33 cellular contexts compared by ENCODE assay signal in the genomic region with DNA sequence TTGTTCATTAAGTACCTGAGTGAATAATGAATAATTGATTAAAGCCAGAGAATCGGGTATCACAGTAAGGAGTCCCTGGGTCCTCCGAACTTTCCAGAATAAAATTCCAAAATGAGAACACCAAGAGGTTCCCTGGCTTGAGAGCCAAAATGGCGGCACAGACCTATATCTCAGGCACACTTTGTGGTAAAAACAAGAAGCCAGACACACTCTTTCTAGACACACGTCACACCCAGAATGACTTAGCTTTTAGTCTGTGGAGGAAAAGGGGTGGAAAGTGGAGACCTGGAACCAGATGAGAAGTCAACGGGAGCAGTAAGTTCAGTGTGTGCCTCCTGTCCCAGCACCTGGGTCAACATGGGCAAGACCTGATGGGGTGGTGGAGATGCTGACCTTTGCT. TPM values are rescaled to one million over a fixed set of nuclear protein-coding genes. Genes with fewer than 3 reads are reported as not detected.
A peak's percentile ranks its signal among the peaks of the same experiment; 100 is the strongest.
DNase-seq lines count a peak whose midpoint lies in the region; ATAC-seq and TF ChIP-seq lines count a peak whose summit lies in the region.
"Had no signal": no experiment of that assay in that cellular context is flagged by ENCODE, and none has a peak within 500 bp of the region (broad histone marks: within the 10 kb centered on the region; RNA-seq: fewer than 3 reads in every experiment).

No MANE protein-coding gene starts in this region.

- no peaks in the 10 kb centered on the region for H4K20me1 ChIP-seq in H9 (ENCODE audit: control insufficient read depth, insufficient read depth, insufficient read length)

- peak overlapping the region; percentile 17 for H3K27ac Mint-ChIP-seq in activated naive CD4-positive, alpha-beta T cell treated with anti-CD3 and anti-CD28 coated beads, Interleukin-2, amount 10 ng/mL, durations not matched to agents 7 days and 5 days
- peak overlapping the region in 2 of 3 experiments; percentile 66 to 87; a peak in 3 of 7 replicates for H3K27ac Mint-ChIP-seq in H9
- H3K27ac Mint-ChIP-seq in effector memory CD8-positive, alpha-beta T cell: peak overlapping the region; percentile 50 to 80
- H3K27ac Mint-ChIP-seq: activated CD4-positive, alpha-beta memory T cell treated with anti-CD3 and anti-CD28 coated beads for 36 hours; brain; T-helper 17 cell had no signal

- H2AK5ac ChIP-seq in H9 (ENCODE audit: insufficient read length, low read length): no peak overlapping the region

- no peak overlapping the region for H2BK12ac ChIP-seq in H9 (ENCODE audit: insufficient read length, low read depth, low read length)

- no peaks in the 10 kb centered on the region for H3K79me2 ChIP-seq in H9 (ENCODE audit: insufficient read depth, low read length)

- DNase-seq in activated naive CD4-positive, alpha-beta T cell treated with anti-CD3 and anti-CD28 coated beads, Interleukin-2, amount 10 ng/mL, durations not matched to agents 7 days and 5 days: no peak
- no peak for DNase-seq in activated naive CD4-positive, alpha-beta T cell (lab: John Stamatoyannopoulos, UW)
- DNase-seq in H9: no peak
- DNase-seq in effector memory CD8-positive, alpha-beta T cell: no peak
- DNase-seq in OCI-M1 (lab: John Stamatoyannopoulos, UW): no peak
- DNase-seq: activated CD4-positive, alpha-beta memory T cell treated with anti-CD3 and anti-CD28 coated beads for 36 hours; activated CD4-positive, alpha-beta T cell treated with anti-CD3 and anti-CD28 coated beads for 1 hour; activated effector memory CD4-positive, alpha-beta T cell treated with Interleukin-2 at 50 U/mL for 16 hours; DMS153; dorsolateral prefrontal cortex; foreskin melanocyte; H7; IMR-90; left cardiac atrium; mucosa of descending colon; NCI-H1092; NCI-H1694; NCI-H446; NCI-H748 treated with DMSO at 0.1 percent for 48 hours; Right ventricle myocardium superior; stimulated activated CD4-positive, alpha-beta T cell treated with anti-CD3 and anti-CD28 coated beads, Interleukin-2, amount 100 ng/mL, for 24 hours; stomach; T-helper 17 cell had no signal

- no peak overlapping the region for H3T11ph ChIP-seq in H9 (ENCODE audit: low read length)

- no peak for TF ChIP-seq CTCF in H9 (conservative IDR thresholded peaks at IDR 0.05)
- no peak for TF ChIP-seq CTCF in neutrophil (IDR thresholded peaks at IDR 0.05)

- H2BK120ac ChIP-seq in H9 (ENCODE audit: low read depth, low read length, poor library complexity, severe bottlenecking): no peak overlapping the region

- H3K9me3 ChIP-seq in H9 (ENCODE audit: control insufficient read depth, low read depth, low read length) (no peaks in the 10 kb centered on the region), neutrophil (no peaks in the 10 kb centered on the region)
- H3K9me3 ChIP-seq: mucosa of descending colon, right atrium auricular region, stomach, vagina had no signal

- H3K4me3 ChIP-seq in neutrophil (ENCODE audit: low read depth in 1 of 2, low read length in 1 of 2): no peak overlapping the region
- H3K4me3 ChIP-seq: GM12878, mucosa of descending colon, right atrium auricular region had no signal

- H3K27ac ChIP-seq in H9 (ENCODE audit: insufficient read length, low read depth, low read length): no peak overlapping the region
- H3K27ac ChIP-seq in neutrophil: peak overlapping the region; percentile 72
- H3K27ac ChIP-seq: dorsolateral prefrontal cortex, right atrium auricular region, stomach, vagina had no signal

- no peak overlapping the region for H2AFZ ChIP-seq in H9 (ENCODE audit: low read length)

- H3K27me3 ChIP-seq in H9 (ENCODE audit: insufficient read depth, low read length): no peaks in the 10 kb centered on the region
- H3K27me3 ChIP-seq in neutrophil: no peaks in the 10 kb centered on the region
- H3K27me3 ChIP-seq: dorsolateral prefrontal cortex, right atrium auricular region, stomach, vagina had no signal

- peaks cover 12% of the 10 kb centered on the region for H3K4me1 Mint-ChIP-seq in activated naive CD4-positive, alpha-beta T cell treated with anti-CD3 and anti-CD28 coated beads, Interleukin-2, amount 10 ng/mL, durations not matched to agents 7 days and 5 days
- peaks cover 32 to 37% of the 10 kb centered on the region in 2 experiments for H3K4me1 Mint-ChIP-seq in H9
- peaks cover 16% of the 10 kb centered on the region in 2 donors for H3K4me1 Mint-ChIP-seq in effector memory CD8-positive, alpha-beta T cell (ENCODE audit: low read depth in 2 of 2)
- H3K4me1 Mint-ChIP-seq: brain, neural crest cell had no signal

- H3K23me2 ChIP-seq in H9 (ENCODE audit: insufficient read length, low read depth, low read length, poor library complexity, severe bottlenecking): no peaks in the 10 kb centered on the region

- no peaks in the 10 kb centered on the region for H3K79me1 ChIP-seq in H9 (ENCODE audit: insufficient read depth, low read depth, low read length, poor library complexity, severe bottlenecking)

- CTCF ChIA-PET in activated naive CD4-positive, alpha-beta T cell treated with anti-CD3 and anti-CD28 coated beads, Interleukin-2, amount 10 ng/mL, durations not matched to agents 7 days and 5 days (lab: Charles Lee): no interaction called here

- H3K23ac ChIP-seq in H9 (ENCODE audit: insufficient read length, low read depth, low read length): no peak overlapping the region

- no peak overlapping the region for H3K4ac ChIP-seq in H9 (ENCODE audit: low read depth, low read length)

- no peak overlapping the region for H3K18ac ChIP-seq in H9 (ENCODE audit: insufficient read length, low read depth, low read length)

- H3K9ac ChIP-seq in H9 (ENCODE audit: extremely low read depth, insufficient read length, low read length): no peak overlapping the region

- H2BK5ac ChIP-seq in H9 (ENCODE audit: insufficient read length, low read length): no peak overlapping the region

- no peaks in the 10 kb centered on the region for H3K36me3 Mint-ChIP-seq in activated naive CD4-positive, alpha-beta T cell treated with anti-CD3 and anti-CD28 coated beads, Interleukin-2, amount 10 ng/mL, durations not matched to agents 7 days and 5 days
- H3K36me3 Mint-ChIP-seq in H9 (ENCODE audit: insufficient read depth in 1 of 3, low read depth in 3 of 3): peaks cover 0 to 5% (median 0%) of the 10 kb centered on the region in 3 experiments; a peak in 3 of 7 replicates
- no peaks in the 10 kb centered on the region for H3K36me3 Mint-ChIP-seq in effector memory CD8-positive, alpha-beta T cell (ENCODE audit: insufficient read depth)
- H3K36me3 Mint-ChIP-seq: activated CD4-positive, alpha-beta memory T cell treated with anti-CD3 and anti-CD28 coated beads for 36 hours; brain had no signal

- H3K9me3 Mint-ChIP-seq in activated naive CD4-positive, alpha-beta T cell treated with anti-CD3 and anti-CD28 coated beads, Interleukin-2, amount 10 ng/mL, durations not matched to agents 7 days and 5 days: no peaks in the 10 kb centered on the region
- H3K9me3 Mint-ChIP-seq in H9: no peaks in the 10 kb centered on the region
- no peaks in the 10 kb centered on the region for H3K9me3 Mint-ChIP-seq in effector memory CD8-positive, alpha-beta T cell
- H3K9me3 Mint-ChIP-seq: activated CD4-positive, alpha-beta memory T cell treated with anti-CD3 and anti-CD28 coated beads for 36 hours; brain; neural crest cell had no signal

- H3K36me3 ChIP-seq in neutrophil: peaks cover 45% of the 10 kb centered on the region
- H3K36me3 ChIP-seq: right atrium auricular region, stomach, vagina had no signal

- H2BK15ac ChIP-seq in H9 (ENCODE audit: low read depth, low read length): no peak overlapping the region

- no CpG with 5 or more reads among the region's 5 CpGs for WGBS in H9 (ENCODE audit: extremely low coverage, insufficient read length, low lambda C conversion rate)

- H3K4me3 Mint-ChIP-seq in activated naive CD4-positive, alpha-beta T cell treated with anti-CD3 and anti-CD28 coated beads, Interleukin-2, amount 10 ng/mL, durations not matched to agents 7 days and 5 days: peak overlapping the region; percentile 68
- peak overlapping the region in 1 of 2 experiments; percentile 78; a peak in 1 of 5 replicates for H3K4me3 Mint-ChIP-seq in H9
- H3K4me3 Mint-ChIP-seq in effector memory CD8-positive, alpha-beta T cell: peak overlapping the region; percentile 59 to 73
- H3K4me3 Mint-ChIP-seq: activated CD4-positive, alpha-beta memory T cell treated with anti-CD3 and anti-CD28 coated beads for 36 hours; brain; neural crest cell had no signal

- H3K4me2 ChIP-seq in H9 (ENCODE audit: insufficient read depth, insufficient read length, low read length): peak overlapping the region; percentile 89

- H3K27me3 Mint-ChIP-seq in activated naive CD4-positive, alpha-beta T cell treated with anti-CD3 and anti-CD28 coated beads, Interleukin-2, amount 10 ng/mL, durations not matched to agents 7 days and 5 days: no peaks in the 10 kb centered on the region
- H3K27me3 Mint-ChIP-seq in H9 (ENCODE audit: low read depth): no peaks in the 10 kb centered on the region
- no peaks in the 10 kb centered on the region for H3K27me3 Mint-ChIP-seq in effector memory CD8-positive, alpha-beta T cell
- H3K27me3 Mint-ChIP-seq: activated CD4-positive, alpha-beta memory T cell treated with anti-CD3 and anti-CD28 coated beads for 36 hours; T-helper 17 cell had no signal

- no peak overlapping the region for H3K56ac ChIP-seq in H9 (ENCODE audit: insufficient read length, low read depth, low read length)

- H4K8ac ChIP-seq in H9 (replicated peaks; ENCODE audit: insufficient read length, low read depth, low read length): no peak overlapping the region

- peaks cover 5% of the 10 kb centered on the region for H3K4me1 ChIP-seq in H9 (ENCODE audit: insufficient read depth, low read length)
- H3K4me1 ChIP-seq in neutrophil (ENCODE audit: control insufficient read depth in 1 of 2, insufficient read depth in 1 of 2, low read depth in 1 of 2, low read length in 1 of 2): peaks cover 80 to 83% of the 10 kb centered on the region in 2 experiments
- H3K4me1 ChIP-seq: right atrium auricular region had no signal

- H4K5ac ChIP-seq in H9 (ENCODE audit: insufficient read length, low read depth, low read length): no peak overlapping the region

- H3K14ac ChIP-seq in H9 (ENCODE audit: insufficient read depth, low read length): no peak overlapping the region

- ATAC-seq in effector memory CD8-positive, alpha-beta T cell (replicated peaks): no peak
- ATAC-seq in GM21360 (IDR thresholded peaks at IDR 0.05; ENCODE audit: unreplicated experiment): no peak
- no peak for ATAC-seq in HG03196 (IDR thresholded peaks at IDR 0.05; ENCODE audit: unreplicated experiment)
- ATAC-seq: Panc1, SK-N-SH treated with all-trans-retinoic acid at 6 μM for 48 hours, T-helper 17 cell had no signal

- no peak overlapping the region for H2BK20ac ChIP-seq in H9 (ENCODE audit: low read depth, low read length, poor library complexity, severe bottlenecking)

- H4K91ac ChIP-seq in H9 (ENCODE audit: insufficient read length, low read depth, low read length): no peak overlapping the region

RNA-seq across cellular contexts. Expression of gene ARL11, which starts 8.4 kb away (rescaled TPM):
- 0.33 and 0.42 TPM in 2 replicates for total RNA-seq in H9 (2021)
- total RNA-seq: IMR-90, neural crest cell had no signal

RNA-seq across cellular contexts. Expression of gene RCBTB1, which starts 51.3 kb away (rescaled TPM):
- total RNA-seq in H9 (2021): 26.1 and 26.9 TPM in 2 replicates

RNA-seq across cellular contexts. Expression of gene EBPL, which starts 54.6 kb away (rescaled TPM):
- 65.9 and 70.1 TPM in 2 replicates for total RNA-seq in H9 (2021)

Comparison
In these comparisons a context has a peak if more than half of its experiments do, and no peak if none do; other contexts are left out.
1. H3K27ac Mint-ChIP-seq: peak in every context shown above with its lines; median percentile 76 in H9; 65 in effector memory CD8-positive, alpha-beta T cell; 17 in activated naive CD4-positive, alpha-beta T cell treated with anti-CD3 and anti-CD28 coated beads, Interleukin-2, amount 10 ng/mL, durations not matched to agents 7 days and 5 days.